In the genomic region with DNA sequence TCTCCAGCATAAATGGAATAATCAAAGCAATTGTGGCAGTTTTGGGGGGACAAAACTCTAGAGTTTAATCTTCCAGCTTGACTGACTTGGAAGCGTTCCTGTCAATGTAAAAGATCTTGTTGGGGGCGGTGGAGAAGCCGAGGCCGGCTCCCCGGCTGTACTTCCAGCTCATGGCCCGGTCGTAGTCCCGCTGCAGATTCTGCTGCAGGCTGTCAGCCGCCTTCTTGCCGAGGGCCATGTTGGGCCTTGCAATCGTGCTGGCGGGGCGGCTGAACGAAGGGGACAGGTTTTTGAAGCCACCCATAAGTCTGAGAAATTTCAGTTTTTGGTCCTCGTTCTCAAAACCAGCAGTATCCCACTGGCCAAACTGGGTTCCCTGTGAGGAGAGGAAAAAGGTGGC, we compare ENCODE assay signal across 17 cellular contexts. TPM values are rescaled to one million over a fixed set of nuclear protein-coding genes. Genes with fewer than 3 reads are reported as not detected.
DNase-seq lines count a peak whose midpoint lies in the region; ATAC-seq and TF ChIP-seq lines count a peak whose summit lies in the region.
"Had no signal": no experiment of that assay in that cellular context is flagged by ENCODE, and none has a peak within 500 bp of the region (broad histone marks: within the 10 kb centered on the region; RNA-seq: fewer than 3 reads in every experiment).

No MANE protein-coding gene starts in this region.

- no peak for TF ChIP-seq POLR2A in upper lobe of left lung (IDR thresholded peaks at IDR 0.05)

- intact Hi-C loops in cardiac septum (cut with DNase I) (no loop called here), dorsolateral prefrontal cortex (cut with DNase I) (no loop called here), upper lobe of right lung (cut with DNase I) (no loop called here)

- H3K4me1 ChIP-seq in right atrium auricular region, result peaks cover 2 to 23% of the 10 kb centered on the region in 2 donors
- H3K4me1 ChIP-seq in osteoblast (ENCODE audit: insufficient read depth, low read length), result peaks cover 9% of the 10 kb centered on the region
- H3K4me1 ChIP-seq in upper lobe of right lung, result peaks cover 19% of the 10 kb centered on the region
- peaks cover 17 to 34% (median 21%) of the 10 kb centered on the region in 4 donors for H3K4me1 ChIP-seq in upper lobe of left lung
- H3K4me1 ChIP-seq: BLaER1, Caco-2 had no signal

- no peak overlapping the region for H2AFZ ChIP-seq in osteoblast (ENCODE audit: low read length)
- H2AFZ ChIP-seq: GM23338 had no signal

- 95 to 98% methylated on average over 14 to 15 of the region's 15 CpGs for WGBS in upper lobe of left lung, 2 donors

- no peaks in the 10 kb centered on the region for H3K9me3 ChIP-seq in right atrium auricular region
- H3K9me3 ChIP-seq in osteoblast (ENCODE audit: low read depth, low read length), result no peaks in the 10 kb centered on the region
- H3K9me3 ChIP-seq in upper lobe of right lung, result no peaks in the 10 kb centered on the region
- no peaks in the 10 kb centered on the region for H3K9me3 ChIP-seq in upper lobe of left lung
- H3K9me3 ChIP-seq: BLaER1, Caco-2 had no signal

- no peak for TF ChIP-seq EP300 in upper lobe of left lung (IDR thresholded peaks at IDR 0.05)

- H3K36me3 ChIP-seq in right atrium auricular region, result peaks cover 49% of the 10 kb centered on the region
- H3K36me3 ChIP-seq in osteoblast (ENCODE audit: insufficient read depth, low read length), result peaks cover 56% of the 10 kb centered on the region
- peaks cover 33% of the 10 kb centered on the region for H3K36me3 ChIP-seq in upper lobe of right lung
- H3K36me3 ChIP-seq in upper lobe of left lung, result peaks cover 0 to 68% (median 16%) of the 10 kb centered on the region in 4 donors

- H3K27me3 ChIP-seq in right atrium auricular region (no peaks in the 10 kb centered on the region), dorsolateral prefrontal cortex (no peaks in the 10 kb centered on the region), osteoblast (ENCODE audit: insufficient read depth, low read length) (no peaks in the 10 kb centered on the region), upper lobe of right lung (no peaks in the 10 kb centered on the region), upper lobe of left lung (no peaks in the 10 kb centered on the region)
- H3K27me3 ChIP-seq: BLaER1 had no signal

- H3K4me2 ChIP-seq in osteoblast (ENCODE audit: insufficient read depth, low read length), result no peak overlapping the region
- H3K4me2 ChIP-seq: BLaER1, GM23338 had no signal

- peaks cover 13% of the 10 kb centered on the region for H3K79me2 ChIP-seq in osteoblast (ENCODE audit: insufficient read depth, low read length)

- H3K4me3 ChIP-seq in right atrium auricular region (no peak overlapping the region), dorsolateral prefrontal cortex (no peak overlapping the region), osteoblast (ENCODE audit: insufficient read depth, low read length) (no peak overlapping the region), upper lobe of right lung (no peak overlapping the region), upper lobe of left lung (no peak overlapping the region)
- H3K4me3 ChIP-seq: BLaER1, GM23338 had no signal

- DNase-seq in cardiac septum (ENCODE audit: low spot score) (peak; percentile 33), right atrium auricular region (ENCODE audit: low spot score) (no peak), dorsolateral prefrontal cortex (no peak), osteoblast (ENCODE audit: insufficient read length, low spot score, missing footprints) (peak; percentile 34), upper lobe of right lung (peak; percentile 40), upper lobe of left lung (no peak)
- DNase-seq: AML-193; Caco-2; CD8-positive, alpha-beta memory T cell; DMS53; GF-D8; H9 had no signal

- H3K27ac ChIP-seq in right atrium auricular region (no peak overlapping the region), dorsolateral prefrontal cortex (peak overlapping the region in 42 of 59 donors; percentile 2 to 81 (median 43)), osteoblast (ENCODE audit: low read depth, low read length) (no peak overlapping the region), upper lobe of right lung (no peak overlapping the region), upper lobe of left lung (no peak overlapping the region)
- H3K27ac ChIP-seq: 22Rv1, BLaER1 had no signal

- peaks cover 7% of the 10 kb centered on the region for H4K20me1 ChIP-seq in osteoblast (ENCODE audit: insufficient read depth, low read length)

- no peak for TF ChIP-seq CTCF in right atrium auricular region (IDR thresholded peaks at IDR 0.05)
- TF ChIP-seq CTCF in dorsolateral prefrontal cortex (IDR thresholded peaks at IDR 0.05 in 54 of 56, conservative IDR thresholded peaks at IDR 0.05 in 2 of 56; ENCODE audit: low read depth in 1 of 56, partially characterized antibody in 56 of 56), result no peak
- TF ChIP-seq CTCF in osteoblast (IDR thresholded peaks at IDR 0.05; ENCODE audit: extremely low read depth, low read depth, low read length), result no peak
- no peak for TF ChIP-seq CTCF in upper lobe of right lung (IDR thresholded peaks at IDR 0.05)
- no peak for TF ChIP-seq CTCF in upper lobe of left lung (IDR thresholded peaks at IDR 0.05)

- ATAC-seq in upper lobe of right lung, result no peak
- ATAC-seq in HG03565 (IDR thresholded peaks at IDR 0.05; ENCODE audit: unreplicated experiment), result no peak
- no peak for ATAC-seq in upper lobe of left lung (ENCODE audit: low FRiP score in 2 of 2)
- ATAC-seq in GM18909 (IDR thresholded peaks at IDR 0.05; ENCODE audit: poor library complexity, unreplicated experiment), result no peak

RNA-seq across cellular contexts. Expression of a gene that starts 11.2 kb away (rescaled TPM):
- 6.8 TPM for total RNA-seq in cardiac septum
- 1 to 10 TPM; 4.1 to 5.4 TPM for total RNA-seq in right atrium auricular region
- 10 to 100 TPM; 13.0 to 94.8 (median 30.2) TPM for total RNA-seq in dorsolateral prefrontal cortex
- 10.1 and 15.3 TPM in 2 replicates for total RNA-seq in osteoblast
- 12.2 TPM for total RNA-seq in upper lobe of right lung
- total RNA-seq in upper lobe of left lung, result 10 to 100 TPM in 4 of 6 donors, 1 to 10 TPM in 2; 4.4 to 23.3 (median 12.1) TPM

RNA-seq across cellular contexts. Expression of a gene that starts 11.2 kb away (rescaled TPM):
- 7.3 TPM for total RNA-seq in cardiac septum
- 10 to 100 TPM in 1 of 2 donors, 1 to 10 TPM in 1; 7.5 to 14.4 TPM for total RNA-seq in right atrium auricular region
- 10 to 100 TPM; 13.2 to 40.2 (median 23.3) TPM for total RNA-seq in dorsolateral prefrontal cortex
- 8.7 and 9.4 TPM in 2 replicates for total RNA-seq in osteoblast
- total RNA-seq in upper lobe of right lung, result 7.6 TPM
- total RNA-seq in upper lobe of left lung, result 10 to 100 TPM in 5 of 6 donors, 1 to 10 TPM in 1; 9.3 to 50.3 (median 18.3) TPM

Comparison
In these comparisons a context has a peak if more than half of its experiments do, and no peak if none do; other contexts are left out.
1. DNase-seq: peak in cardiac septum (single experiment), osteoblast (single experiment) and upper lobe of right lung (single experiment); none in right atrium auricular region (single experiment), dorsolateral prefrontal cortex (0 of 10) and upper lobe of left lung (0 of 2).
2. H3K27ac ChIP-seq: peak in dorsolateral prefrontal cortex (42 of 59); none in right atrium auricular region (0 of 2), osteoblast (single experiment), upper lobe of right lung (single experiment) and upper lobe of left lung (0 of 4).